ENCODE assay signal across 17 cellular contexts in the genomic region with DNA sequence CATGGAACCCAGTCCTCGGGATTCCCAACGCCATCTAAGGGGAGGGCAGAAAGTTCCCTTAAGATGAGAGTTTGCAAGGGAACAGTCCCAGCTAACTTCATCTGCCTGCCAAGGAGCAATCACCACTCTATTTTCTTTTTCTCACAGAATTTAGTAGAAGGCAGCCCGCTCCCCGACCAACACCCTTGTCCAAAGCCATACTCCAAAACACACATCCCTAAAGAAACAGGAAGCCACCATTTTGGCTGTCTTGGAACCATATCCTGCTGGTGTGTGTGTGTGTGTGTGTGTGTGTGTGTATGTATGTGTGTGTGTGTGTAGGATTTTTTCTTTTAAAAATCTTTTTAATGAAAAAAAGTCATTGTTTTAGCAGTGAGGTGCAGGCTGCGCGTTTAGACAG. TPM values are rescaled to one million over a fixed set of nuclear protein-coding genes. Genes with fewer than 3 reads are reported as not detected.
A peak's percentile ranks its signal among the peaks of the same experiment; 100 is the strongest.
DNase-seq lines count a peak whose midpoint lies in the region; ATAC-seq and TF ChIP-seq lines count a peak whose summit lies in the region.
"Had no signal": no experiment of that assay in that cellular context is flagged by ENCODE, and none has a peak within 500 bp of the region (broad histone marks: within the 10 kb centered on the region; RNA-seq: fewer than 3 reads in every experiment).

No MANE protein-coding gene starts in this region.

- H3K4me1 ChIP-seq in iPS DF 6.9 (ENCODE audit: control insufficient read depth, insufficient read depth, low read length): peaks cover 2% of the 10 kb centered on the region; the same call in 1 of the 2 replicates
- no peaks in the 10 kb centered on the region for H3K4me1 ChIP-seq in parathyroid adenoma
- H3K4me1 ChIP-seq in vagina: peaks cover 21% of the 10 kb centered on the region

- no peak for TF ChIP-seq POLR2A in vagina (IDR thresholded peaks at IDR 0.05)

- no peak for TF ChIP-seq CTCF in parathyroid adenoma (IDR thresholded peaks at IDR 0.05)
- TF ChIP-seq CTCF in vagina (IDR thresholded peaks at IDR 0.05): no peak

- H3K9me3 ChIP-seq in iPS DF 6.9 (ENCODE audit: control insufficient read depth, insufficient read depth, low read length) (no peaks in the 10 kb centered on the region), parathyroid adenoma (ENCODE audit: control insufficient read depth, low read length) (no peaks in the 10 kb centered on the region), vagina (no peaks in the 10 kb centered on the region)

- DNase-seq in NCI-H2227 (lab: John Stamatoyannopoulos, UW; ENCODE audit: unreplicated experiment) (peak; percentile 11), NCI-H2227 treated with DMSO at 0.1 percent for 48 hours (lab: John Stamatoyannopoulos, UW) (no peak), iPS DF 6.9 (ENCODE audit: low read depth, low spot score) (no peak), vagina (ENCODE audit: extremely low spot score in 2 of 2) (no peak)
- DNase-seq: amygdala; COR-L47; effector memory CD8-positive, alpha-beta T cell; NCI-H1092 treated with DMSO at 0.1 percent for 48 hours; NCI-H524; SIG-M5 had no signal

- H3K27me3 ChIP-seq in iPS DF 6.9 (ENCODE audit: control insufficient read depth, insufficient read depth, low read length) (peaks cover 14% of the 10 kb centered on the region; the same call in 1 of the 2 replicates), parathyroid adenoma (ENCODE audit: control insufficient read depth, insufficient read depth, low read length) (no peaks in the 10 kb centered on the region), vagina (no peaks in the 10 kb centered on the region)

- H3K4me3 ChIP-seq in iPS DF 6.9 (ENCODE audit: low read length): peak overlapping the region; percentile 57; the same call in 1 of the 2 replicates
- peak overlapping the region; percentile 33 for H3K4me3 ChIP-seq in parathyroid adenoma (ENCODE audit: low read depth, low read length)
- peak overlapping the region; percentile 62 to 74 for H3K4me3 ChIP-seq in vagina

- H3K36me3 ChIP-seq in iPS DF 6.9 (ENCODE audit: control insufficient read depth, insufficient read depth, low read length) (no peaks in the 10 kb centered on the region), parathyroid adenoma (ENCODE audit: control insufficient read depth, insufficient read depth, low read length) (no peaks in the 10 kb centered on the region), vagina (no peaks in the 10 kb centered on the region)

- intact Hi-C loops in vagina (cut with DNase I): no loop called here

- no peak overlapping the region for H3K27ac ChIP-seq in iPS DF 6.9 (ENCODE audit: low read length)
- H3K27ac ChIP-seq in parathyroid adenoma: no peak overlapping the region
- peak overlapping the region; percentile 84 for H3K27ac ChIP-seq in vagina
- H3K27ac ChIP-seq: 22Rv1 had no signal

- H2AFZ ChIP-seq in parathyroid adenoma: no peak overlapping the region

- H3K79me2 ChIP-seq in parathyroid adenoma: no peaks in the 10 kb centered on the region

- no peak overlapping the region for H3K9ac ChIP-seq in parathyroid adenoma

- no peak overlapping the region for H3K4me2 ChIP-seq in parathyroid adenoma (ENCODE audit: low read length)

- ATAC-seq in HG02870 (IDR thresholded peaks at IDR 0.05; ENCODE audit: unreplicated experiment) (no peak), HG03159 (IDR thresholded peaks at IDR 0.05; ENCODE audit: unreplicated experiment) (no peak), GM19324 (IDR thresholded peaks at IDR 0.05; ENCODE audit: low FRiP score, unreplicated experiment) (no peak)
- ATAC-seq: effector memory CD8-positive, alpha-beta T cell; natural killer cell treated with Interleukin-12 subunit alpha and Interleukin-12 subunit beta and Interleukin-15 and Interleukin-18, amount 100 ng/mL, for 72 hours had no signal

- no CpG with 5 or more reads among the region's 6 CpGs for WGBS in iPS DF 6.9 (ENCODE audit: insufficient coverage, insufficient read length)

RNA-seq across cellular contexts. Expression of gene FGD5, which starts 7.0 kb away (rescaled TPM):
- total RNA-seq in vagina: 16.2 TPM
- total RNA-seq: HT-29; natural killer cell treated with Interleukin-12 subunit alpha and Interleukin-12 subunit beta and Interleukin-15 and Interleukin-18, amount 100 ng/mL, for 72 hours had no signal
